In the genomic region with DNA sequence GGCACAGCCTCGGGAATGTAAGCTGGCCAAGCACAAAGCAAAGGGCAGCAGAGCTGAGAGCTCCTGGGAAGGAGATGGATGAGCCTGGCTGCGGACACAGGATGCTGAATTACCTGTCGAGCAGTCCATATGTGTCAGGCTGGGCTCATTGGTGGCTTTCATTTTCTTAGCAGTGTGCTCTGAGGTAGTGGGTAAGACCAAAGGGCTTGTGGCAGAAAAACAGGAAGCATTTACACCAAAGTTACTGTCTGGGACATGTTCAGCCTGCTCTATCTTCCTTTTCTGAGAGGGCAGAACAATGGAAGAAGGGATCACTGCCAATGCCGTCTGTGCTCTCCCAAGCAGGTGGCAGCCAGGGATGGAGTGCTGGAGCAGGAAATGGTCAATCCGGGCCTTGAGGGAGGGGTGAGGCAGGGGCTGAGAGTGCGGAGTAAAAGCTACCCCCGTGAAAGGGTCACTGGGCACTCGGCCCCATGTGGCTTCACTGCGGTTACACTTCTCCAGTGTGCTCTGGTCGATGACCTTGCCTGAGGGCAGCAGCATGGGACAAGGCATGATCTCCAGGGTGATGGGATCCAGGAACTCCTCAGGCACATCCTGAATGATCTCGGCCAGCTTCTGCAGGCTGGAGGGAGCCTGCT, we compare ENCODE assay signal across 1 cellular context.
TF ChIP-seq lines count a peak whose summit lies in the region.

No MANE protein-coding gene starts in this region.

TF ChIP-seq in A549, 52 proteins besides CTCF, POLR2A, EP300 and RAD21:
- TF ChIP-seq, protein P1, sequence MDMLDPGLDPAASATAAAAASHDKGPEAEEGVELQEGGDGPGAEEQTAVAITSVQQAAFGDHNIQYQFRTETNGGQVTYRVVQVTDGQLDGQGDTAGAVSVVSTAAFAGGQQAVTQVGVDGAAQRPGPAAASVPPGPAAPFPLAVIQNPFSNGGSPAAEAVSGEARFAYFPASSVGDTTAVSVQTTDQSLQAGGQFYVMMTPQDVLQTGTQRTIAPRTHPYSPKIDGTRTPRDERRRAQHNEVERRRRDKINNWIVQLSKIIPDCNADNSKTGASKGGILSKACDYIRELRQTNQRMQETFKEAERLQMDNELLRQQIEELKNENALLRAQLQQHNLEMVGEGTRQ (IDR thresholded peaks at IDR 0.05) = no peak
- TF ChIP-seq HOXA7 (CRISPR knock-in tag; IDR thresholded peaks at IDR 0.05) = no peak
- no peak for TF ChIP-seq MAZ (IDR thresholded peaks at IDR 0.05; ENCODE audit: borderline replicate concordance, low read depth, low read length)
- no peak for TF ChIP-seq KDM1A (IDR thresholded peaks at IDR 0.05; ENCODE audit: low read depth)
- TF ChIP-seq NPAS2 (CRISPR knock-in tag; IDR thresholded peaks at IDR 0.05; ENCODE audit: borderline replicate concordance) = no peak
- no peak for TF ChIP-seq CEBPB (IDR thresholded peaks at IDR 0.05)
- TF ChIP-seq, protein P2, sequence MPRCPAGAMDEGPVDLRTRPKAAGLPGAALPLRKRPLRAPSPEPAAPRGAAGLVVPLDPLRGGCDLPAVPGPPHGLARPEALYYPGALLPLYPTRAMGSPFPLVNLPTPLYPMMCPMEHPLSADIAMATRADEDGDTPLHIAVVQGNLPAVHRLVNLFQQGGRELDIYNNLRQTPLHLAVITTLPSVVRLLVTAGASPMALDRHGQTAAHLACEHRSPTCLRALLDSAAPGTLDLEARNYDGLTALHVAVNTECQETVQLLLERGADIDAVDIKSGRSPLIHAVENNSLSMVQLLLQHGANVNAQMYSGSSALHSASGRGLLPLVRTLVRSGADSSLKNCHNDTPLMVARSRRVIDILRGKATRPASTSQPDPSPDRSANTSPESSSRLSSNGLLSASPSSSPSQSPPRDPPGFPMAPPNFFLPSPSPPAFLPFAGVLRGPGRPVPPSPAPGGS (IDR thresholded peaks at IDR 0.05) = no peak
- TF ChIP-seq RFX5 (IDR thresholded peaks at IDR 0.05) = no peak
- no peak for TF ChIP-seq FOXS1 (CRISPR knock-in tag; IDR thresholded peaks at IDR 0.05)
- TF ChIP-seq ZSCAN20 (CRISPR knock-in tag; IDR thresholded peaks at IDR 0.05) = no peak
- TF ChIP-seq HDAC2 (IDR thresholded peaks at IDR 0.05) = no peak
- no peak for TF ChIP-seq NR3C1 (IDR thresholded peaks at IDR 0.05)
